ENCODE assay signal across 27 cellular contexts in the genomic region with DNA sequence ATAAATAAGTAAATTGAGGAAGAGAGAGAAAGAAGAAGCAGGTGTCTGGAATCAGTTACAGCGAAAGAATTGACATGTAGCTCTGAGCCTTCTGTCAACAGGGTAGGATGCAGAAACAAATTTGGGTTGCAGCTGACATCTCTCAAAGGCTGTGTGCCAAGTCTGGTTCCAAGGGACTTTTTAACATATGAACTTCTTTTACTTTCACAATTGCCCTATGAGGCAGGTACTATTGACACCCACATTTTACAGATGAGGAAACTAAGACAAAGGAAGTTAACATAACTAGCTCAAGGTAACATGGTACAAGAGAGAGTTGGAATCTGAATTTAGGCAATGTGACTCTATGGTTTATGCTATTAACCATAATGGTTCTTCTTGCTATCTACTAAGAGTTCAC.
"Had no signal": no experiment of that assay in that cellular context is flagged by ENCODE, and none has a peak within 500 bp of the region (broad histone marks: within the 10 kb centered on the region; RNA-seq: fewer than 3 reads in every experiment).

No MANE protein-coding gene starts in this region.

- H3K27ac ChIP-seq: ascending aorta, cardiac muscle cell, colonic mucosa, left lung, neural progenitor cell, parathyroid adenoma, psoas muscle, stomach, tibial artery, upper lobe of right lung, WERI-Rb-1 had no signal

- FAIRE-seq: frontal cortex had no signal

- H3K4me2 ChIP-seq: neural progenitor cell, smooth muscle cell had no signal

- H3K4me3 ChIP-seq: ascending aorta, cardiac muscle cell, colonic mucosa, left lung, lung, neural progenitor cell, psoas muscle, smooth muscle cell, stomach, tibial artery, upper lobe of right lung had no signal

- H3K27me3 ChIP-seq: ascending aorta, cardiac muscle cell, colonic mucosa, left lung, neural progenitor cell, stomach, tibial artery, upper lobe of right lung had no signal

- H3K9ac ChIP-seq: neural progenitor cell, parathyroid adenoma had no signal

- DNase-seq: activated CD4-positive, alpha-beta T cell treated with anti-CD3 and anti-CD28 coated beads for 48 hours; activated CD4-positive, alpha-beta T cell treated with anti-CD3 and anti-CD28 coated beads, Interleukin-2, amount 50 U/mL, for 48 hours; activated CD8-positive, alpha-beta memory T cell treated with anti-CD3 and anti-CD28 coated beads for 24 hours; activated effector memory CD4-positive, alpha-beta T cell treated with Interleukin-2 at 50 U/mL for 16 hours; activated naive CD4-positive, alpha-beta T cell treated with Interleukin-2 at 50 U/mL for 16 hours; activated naive CD8-positive, alpha-beta T cell treated with anti-CD3 and anti-CD28 coated beads, Interleukin-2, amount 10 ng/mL, durations not matched to agents 7 days and 5 days; cerebellar nuclear complex; colonic mucosa; effector CD8-positive, alpha-beta T cell; left lung; natural killer cell; occipital lobe; psoas muscle; stimulated activated CD4-positive, alpha-beta T cell treated with anti-CD3 and anti-CD28 coated beads, Interleukin-1b, Interleukin-23, amount 100 ng/mL, for 48 hours; stimulated activated naive B cell treated with anti-CD40 and anti-IgM and Interleukin-4, amounts not matched to agents 10 μg/mL and 1 μg/mL and 100 μg/mL, for 72 hours; stomach; tibial artery; upper lobe of right lung; WERI-Rb-1 had no signal

- H2AFZ ChIP-seq: neural progenitor cell, parathyroid adenoma had no signal

- H3K9me3 ChIP-seq: ascending aorta, colonic mucosa, left lung, psoas muscle, stomach, tibial artery, upper lobe of right lung had no signal

- H3K36me3 ChIP-seq: ascending aorta, cardiac muscle cell, colonic mucosa, left lung, neural progenitor cell, stomach, tibial artery, upper lobe of right lung, WERI-Rb-1 had no signal

- H3K4me1 ChIP-seq: ascending aorta, colonic mucosa, left lung, parathyroid adenoma, psoas muscle, upper lobe of right lung had no signal

- H3K79me2 ChIP-seq: parathyroid adenoma had no signal

- ATAC-seq: activated CD4-positive, CD25-positive, alpha-beta regulatory T cell treated with anti-CD3 and anti-CD28 coated beads, Interleukin-2, amount 50 U/mL, for 24 hours; left lung; natural killer cell; psoas muscle; stimulated activated naive B cell treated with anti-CD40 and anti-IgM and Interleukin-4, amounts not matched to agents 10 μg/mL and 1 μg/mL and 100 μg/mL, for 72 hours; upper lobe of right lung had no signal
